20 cellular contexts compared by ENCODE assay signal in genomic region chr20:57719951-57720350, GRCh38. TPM values are rescaled to one million over a fixed set of nuclear protein-coding genes. Genes with fewer than 3 reads are reported as not detected.
A peak's percentile ranks its signal among the peaks of the same experiment; 100 is the strongest.
DNase-seq lines count a peak whose midpoint lies in the region; ATAC-seq, FAIRE-seq and TF ChIP-seq lines count a peak whose summit lies in the region.
"Had no signal": no experiment of that assay in that cellular context is flagged by ENCODE, and none has a peak within 500 bp of the region (broad histone marks: within the 10 kb centered on the region; RNA-seq: fewer than 3 reads in every experiment).

No MANE protein-coding gene starts in this region.

- H3K9me3 ChIP-seq in PC-9 (ENCODE audit: insufficient read depth, low read depth) (no peaks in the 10 kb centered on the region), H1 (ENCODE audit: insufficient read depth in 2 of 2, low read depth in 1 of 2, low read length in 1 of 2) (no peaks in the 10 kb centered on the region), prostate gland (no peaks in the 10 kb centered on the region)

- 84% methylated on average over 4 of the region's 4 CpGs; no CpG with 5 or more reads in 1 of the 2 experiments for WGBS in H1 (ENCODE audit: extremely low coverage in 1 of 2, insufficient coverage in 1 of 2, insufficient read length in 1 of 2, insufficient replicate concordance in 2 of 2, low coverage in 1 of 2, low lambda C conversion rate in 2 of 2, missing lambda C conversion rate in 1 of 2), 2 experiments
- 78% methylated on average over 4 of the region's 4 CpGs for WGBS in prostate gland

- H3K79me1 ChIP-seq in H1 (ENCODE audit: low read depth, low read length), result no peaks in the 10 kb centered on the region

- no peak overlapping the region for H3K9ac ChIP-seq in H1 (replicated peaks in 1 of 4; ENCODE audit: extremely low read depth in 1 of 4, low read depth in 3 of 4, low read length in 3 of 4)
- H3K9ac ChIP-seq: GM23248 had no signal

- TF ChIP-seq POLR2A in H1 (IDR thresholded peaks at IDR 0.05; ENCODE audit: control extremely low read depth in 1 of 2, low read depth in 2 of 2, low read length in 2 of 2), result no peak
- no peak for TF ChIP-seq POLR2A in prostate gland (IDR thresholded peaks at IDR 0.05)

- H3K4me1 ChIP-seq in PC-9 (replicated peaks; ENCODE audit: insufficient read depth) (peaks cover 35% of the 10 kb centered on the region), H1 (replicated peaks in 1 of 4; ENCODE audit: control insufficient read depth in 3 of 4, insufficient read depth in 4 of 4, low read length in 3 of 4) (peaks cover 0 to 3% (median 1%) of the 10 kb centered on the region in 4 experiments; a peak in 5 of 7 replicates), prostate gland (replicated peaks) (peaks cover 3% of the 10 kb centered on the region)

- no peak overlapping the region for H4K5ac ChIP-seq in H1 (ENCODE audit: insufficient read length, low read depth, low read length)

- H3K14ac ChIP-seq in H1 (ENCODE audit: insufficient read length), result no peak overlapping the region

- no peak for DNase-seq in PC-9
- no peak for DNase-seq in H1 (ENCODE audit: low read depth in 1 of 2, low spot score in 2 of 2)
- DNase-seq in prostate gland (ENCODE audit: low spot score), result no peak
- no peak for DNase-seq in NCI-H146 (lab: John Stamatoyannopoulos, UW)
- no peak for DNase-seq in T-helper 1 cell
- DNase-seq in DMS53 (lab: John Stamatoyannopoulos, UW), result no peak
- DNase-seq: 8988T; C1 segment of cervical spinal cord; Calu3; CD4-positive, alpha-beta memory T cell; COR-L47; DND-41; GM23248; H9 had no signal

- H3K27ac ChIP-seq in 22Rv1 (peak overlapping the region; percentile 93), PC-9 (no peak overlapping the region), H1 (ENCODE audit: low read depth, low read length) (no peak overlapping the region), prostate gland (peak overlapping the region; percentile 30 to 99)
- H3K27ac ChIP-seq: GM23248 had no signal

- ATAC-seq in HG02678 (IDR thresholded peaks at IDR 0.05; ENCODE audit: unreplicated experiment), result no peak
- ATAC-seq: HCT116 had no signal

- no peak overlapping the region for H3K18ac ChIP-seq in H1 (ENCODE audit: extremely low read depth, low read length)

- H4K20me1 ChIP-seq in PC-9 (ENCODE audit: insufficient read depth) (no peaks in the 10 kb centered on the region), H1 (replicated peaks in 1 of 2; ENCODE audit: control insufficient read depth in 1 of 2, insufficient read depth in 2 of 2, low read length in 2 of 2) (no peaks in the 10 kb centered on the region)

- FAIRE-seq in H1 (lab: Jason Lieb, UNC), result no peak
- FAIRE-seq: G401.6, GM12892, GM19239 had no signal

- H2AFZ ChIP-seq in PC-9 (no peak overlapping the region), H1 (ENCODE audit: low read length) (no peak overlapping the region)
- H2AFZ ChIP-seq: GM23248 had no signal

- no peak for TF ChIP-seq CTCF in 22Rv1 (IDR thresholded peaks at IDR 0.05)
- TF ChIP-seq CTCF in PC-9 (conservative IDR thresholded peaks at IDR 0.05), result no peak
- TF ChIP-seq CTCF in H1 (IDR thresholded peaks at IDR 0.05; ENCODE audit: control extremely low read depth in 1 of 3, insufficient read depth in 1 of 3, low read depth in 1 of 3, low read length in 3 of 3), result no peak
- no peak for TF ChIP-seq CTCF in prostate gland (IDR thresholded peaks at IDR 0.05)

- no peak overlapping the region for H2BK5ac ChIP-seq in H1 (ENCODE audit: low read depth, low read length)

- H4K8ac ChIP-seq in H1 (ENCODE audit: extremely low read depth, insufficient read depth, low read length), result no peak overlapping the region

- H2BK20ac ChIP-seq in H1 (ENCODE audit: low read length), result no peak overlapping the region

- peak overlapping the region; percentile 85 for H2AK5ac ChIP-seq in H1 (ENCODE audit: low read depth, low read length)

- H3K4me2 ChIP-seq in PC-9 (peak overlapping the region; percentile 93; the same call in 1 of the 2 replicates), H1 (ENCODE audit: insufficient read depth in 1 of 2, low read depth in 2 of 2, low read length in 2 of 2) (no peak overlapping the region; a peak in 1 of 4 replicates)

- H3K36me3 ChIP-seq in PC-9 (ENCODE audit: low read depth) (no peaks in the 10 kb centered on the region), H1 (ENCODE audit: control insufficient read depth in 2 of 4, insufficient read depth in 4 of 4, low read length in 3 of 4) (no peaks in the 10 kb centered on the region), prostate gland (no peaks in the 10 kb centered on the region)

- no peak overlapping the region for H3K56ac ChIP-seq in H1 (replicated peaks; ENCODE audit: insufficient read length, low read depth, low read length)

- H3K23ac ChIP-seq in H1 (ENCODE audit: insufficient read length), result no peak overlapping the region

- H3F3A ChIP-seq in PC-9 (ENCODE audit: insufficient read depth, low read depth), result peaks cover 13% of the 10 kb centered on the region

- BruUV-seq in PC-9 (replicated peaks; lab: Mats Ljungman, UMichigan), result no TSS peak

- H3K23me2 ChIP-seq in H1 (ENCODE audit: low read depth, low read length), result peaks cover 4% of the 10 kb centered on the region; the same call in 1 of the 2 replicates

- no peak overlapping the region for H3K4ac ChIP-seq in H1 (replicated peaks; ENCODE audit: insufficient read length, low read depth, low read length)

- H3K27me3 ChIP-seq in PC-9 (ENCODE audit: insufficient read depth, low read depth), result no peaks in the 10 kb centered on the region
- H3K27me3 ChIP-seq in H1 (replicated peaks in 1 of 4; ENCODE audit: control insufficient read depth in 3 of 4, extremely low read depth in 1 of 4, insufficient read depth in 3 of 4, low read length in 3 of 4), result peaks cover 0 to 4% (median 2%) of the 10 kb centered on the region in 4 experiments; a peak in 2 of 7 replicates
- no peaks in the 10 kb centered on the region for H3K27me3 ChIP-seq in prostate gland (replicated peaks; ENCODE audit: insufficient read depth)

- POLR2A ChIA-PET in PC-9 (lab: Charles Lee; ENCODE audit: unreplicated experiment), result no interaction called here
- POLR2A ChIA-PET in H1 (lab: Charles Lee; ENCODE audit: partially characterized antibody), result interaction anchor here (3.0 kb wide), 1 partner anchor 9 kb away, joined by 10 read pairs; the partner anchor contains the start of gene PMEPA1

- no peak for TF ChIP-seq RAD21 in H1 (IDR thresholded peaks at IDR 0.05 in 1 of 2, conservative IDR thresholded peaks at IDR 0.05 in 1 of 2; ENCODE audit: low read depth in 2 of 2, low read length in 2 of 2)

- no peak overlapping the region; the same call in 1 of the 2 replicates for H2BK12ac ChIP-seq in H1 (ENCODE audit: low read depth, low read length)

- no peak overlapping the region for H3K4me3 ChIP-seq in PC-9
- no peak overlapping the region for H3K4me3 ChIP-seq in H1 (ENCODE audit: extremely low read depth in 1 of 4, insufficient read depth in 2 of 4, low read depth in 3 of 4, low read length in 4 of 4)
- H3K4me3 ChIP-seq in prostate gland, result no peak overlapping the region
- H3K4me3 ChIP-seq: GM23248 had no signal

- H2BK120ac ChIP-seq in H1 (replicated peaks; ENCODE audit: low read depth, low read length), result no peak overlapping the region

- H2BK15ac ChIP-seq in H1 (ENCODE audit: low read length), result no peak overlapping the region

- intact Hi-C loops in PC-9 (cut with micrococcal nuclease; ENCODE audit: unreplicated experiment), result loop anchor here (2.0 kb wide), 3 partner anchors 29 to 91 kb away; no protein-coding TSS in a partner anchor
- intact Hi-C loops in prostate gland (cut with DNase I), result loop anchor here (2.0 to 10.0 kb wide), 2 partner anchors 29 to 325 kb away; partner anchors contain the start of gene RBM38

- H3K9me2 ChIP-seq in PC-9 (ENCODE audit: insufficient read depth), result no peaks in the 10 kb centered on the region

- H4K91ac ChIP-seq in H1 (replicated peaks; ENCODE audit: insufficient read length, low read length), result no peak overlapping the region

- H3K79me2 ChIP-seq in PC-9 (ENCODE audit: low read depth) (no peaks in the 10 kb centered on the region), H1 (ENCODE audit: control insufficient read depth in 1 of 2, insufficient read depth in 2 of 2, low read length in 2 of 2) (no peaks in the 10 kb centered on the region)

- CTCF ChIA-PET in PC-9 (lab: Charles Lee) (no interaction called here), H1 (lab: Charles Lee; ENCODE audit: partially characterized antibody) (interaction anchor here (0.6 to 1.7 kb wide), 8 partner anchors 26 to 367 kb away, joined by 3 to 6 read pairs (median 3); no protein-coding TSS in a partner anchor)

- TF ChIP-seq EP300 in H1 (IDR thresholded peaks at IDR 0.05; ENCODE audit: borderline replicate concordance in 1 of 2, low read depth in 2 of 2, low read length in 2 of 2), result no peak

TF ChIP-seq in H1, 55 proteins besides CTCF, POLR2A, EP300 and RAD21:
- no peak for TF ChIP-seq NANOG (IDR thresholded peaks at IDR 0.05; ENCODE audit: insufficient read depth, low read depth, low read length, poor library complexity, severe bottlenecking)
- no peak for TF ChIP-seq YY1 (IDR thresholded peaks at IDR 0.05; ENCODE audit: low read depth, low read length)
- TF ChIP-seq BRCA1 (IDR thresholded peaks at IDR 0.05; ENCODE audit: low read depth, low read length), result no peak

RNA-seq across cellular contexts. Expression of gene PMEPA1, which starts 10.1 kb away (rescaled TPM):
- total RNA-seq in PC-9 (2021), result 163 and 177 TPM in 2 replicates
- total RNA-seq in H1 (2021; fragmentation: NEBNext Ultra II Directional; extraction: Animal tissue kit (Norgen Biotek cat#: 25700)), result 20.0 and 20.5 TPM in 2 replicates
- polyA plus RNA-seq in H1 (2011; rRNA removed), result 12.7 and 18.1 TPM in 2 replicates
- polyA plus RNA-seq in H1 (2011; cell fraction: cytosol; rRNA removed), result 10.3 TPM
- polyA plus RNA-seq in H1 (2011; cell fraction: nucleus; rRNA removed), result 21.0 TPM
- 3.8 to 11.4 TPM (median 10.2 TPM) in 4 replicates for polyA plus RNA-seq in H1 (2012, experiment 1 of 2)
- 7.9 TPM for polyA plus RNA-seq in H1 (2012, experiment 2 of 2)
- 17.9 TPM for polyA plus RNA-seq in H1 (2013, experiment 1 of 2)
- 19.1 TPM for polyA plus RNA-seq in H1 (2013, experiment 2 of 2)
- polyA minus RNA-seq in H1 (2011; rRNA and poly(A)+ RNA removed), result 5.6 and 6.0 TPM in 2 replicates
- polyA minus RNA-seq in H1 (2011; cell fraction: cytosol; rRNA and poly(A)+ RNA removed), result 15.3 TPM
- polyA minus RNA-seq in H1 (2011; cell fraction: nucleus; rRNA and poly(A)+ RNA removed), result 12.0 TPM
- total RNA-seq in prostate gland, result 100 to 1,000 TPM in 1 of 2 donors, 10 to 100 TPM in 1; 96.5 to 245 TPM

Comparison
In these comparisons a context has a peak if more than half of its experiments do, and no peak if none do; other contexts are left out.
1. H3K27ac ChIP-seq: peak in 22Rv1 (single experiment) and prostate gland (2 of 2); none in PC-9 (single experiment) and H1 (single experiment).